28 cellular contexts compared by ENCODE assay signal in genomic region chr3:46145147-46145546, GRCh38.
"Had no signal": no experiment of that assay in that cellular context is flagged by ENCODE, and none has a peak within 500 bp of the region (broad histone marks: within the 10 kb centered on the region; RNA-seq: fewer than 3 reads in every experiment).

No MANE protein-coding gene starts in this region.

- H3K4me1 Mint-ChIP-seq: endodermal cell had no signal

- H3K27me3 ChIP-seq: colonic mucosa, dorsolateral prefrontal cortex, esophagus muscularis mucosa, esophagus squamous epithelium, foreskin keratinocyte, gastrocnemius medialis, gastroesophageal sphincter had no signal

- H3K9me3 Mint-ChIP-seq: effector memory CD8-positive, alpha-beta T cell; endodermal cell had no signal

- H3K36me3 ChIP-seq: colonic mucosa, esophagus muscularis mucosa, esophagus squamous epithelium, gastrocnemius medialis, gastroesophageal sphincter, heart left ventricle, heart right ventricle had no signal

- FAIRE-seq: colon, endometrium, endothelial cell of umbilical vein, frontal cortex had no signal

- H3K9me3 ChIP-seq: colonic mucosa, esophagus muscularis mucosa, esophagus squamous epithelium, gastrocnemius medialis, gastroesophageal sphincter, heart left ventricle, heart right ventricle had no signal

- H3K27ac Mint-ChIP-seq: endodermal cell had no signal

- DNase-seq: colonic mucosa; cortex of kidney; dermis blood vessel endothelial cell; dorsolateral prefrontal cortex; effector CD4-positive, alpha-beta T cell; effector CD8-positive, alpha-beta T cell; effector memory CD4-positive, alpha-beta T cell; effector memory CD8-positive, alpha-beta T cell; endodermal cell; erythroblast; esophagus squamous epithelium; foreskin fibroblast; foreskin keratinocyte; foreskin melanocyte; gastrocnemius medialis; glutamatergic neuron; head of caudate nucleus; heart left ventricle; heart right ventricle had no signal

- H3K27ac ChIP-seq: colonic mucosa, coronary artery, epithelial cell of prostate, esophagus muscularis mucosa, esophagus squamous epithelium, foreskin keratinocyte, gastrocnemius medialis, gastroesophageal sphincter had no signal

- H3K27me3 Mint-ChIP-seq: effector memory CD8-positive, alpha-beta T cell had no signal

- H3K4me3 Mint-ChIP-seq: effector memory CD8-positive, alpha-beta T cell; endodermal cell had no signal

- ATAC-seq: effector memory CD8-positive, alpha-beta T cell; esophagus mucosa; foreskin keratinocyte; gastroesophageal sphincter; heart left ventricle had no signal

- H3K4me1 ChIP-seq: colonic mucosa, foreskin keratinocyte, gastrocnemius medialis, gastroesophageal sphincter had no signal

- H3K4me3 ChIP-seq: colonic mucosa, coronary artery, dorsolateral prefrontal cortex, esophagus muscularis mucosa, esophagus squamous epithelium, gastrocnemius medialis, gastroesophageal sphincter, heart left ventricle, heart right ventricle had no signal
